ENCODE assay signal across 8 cellular contexts in the genomic region with DNA sequence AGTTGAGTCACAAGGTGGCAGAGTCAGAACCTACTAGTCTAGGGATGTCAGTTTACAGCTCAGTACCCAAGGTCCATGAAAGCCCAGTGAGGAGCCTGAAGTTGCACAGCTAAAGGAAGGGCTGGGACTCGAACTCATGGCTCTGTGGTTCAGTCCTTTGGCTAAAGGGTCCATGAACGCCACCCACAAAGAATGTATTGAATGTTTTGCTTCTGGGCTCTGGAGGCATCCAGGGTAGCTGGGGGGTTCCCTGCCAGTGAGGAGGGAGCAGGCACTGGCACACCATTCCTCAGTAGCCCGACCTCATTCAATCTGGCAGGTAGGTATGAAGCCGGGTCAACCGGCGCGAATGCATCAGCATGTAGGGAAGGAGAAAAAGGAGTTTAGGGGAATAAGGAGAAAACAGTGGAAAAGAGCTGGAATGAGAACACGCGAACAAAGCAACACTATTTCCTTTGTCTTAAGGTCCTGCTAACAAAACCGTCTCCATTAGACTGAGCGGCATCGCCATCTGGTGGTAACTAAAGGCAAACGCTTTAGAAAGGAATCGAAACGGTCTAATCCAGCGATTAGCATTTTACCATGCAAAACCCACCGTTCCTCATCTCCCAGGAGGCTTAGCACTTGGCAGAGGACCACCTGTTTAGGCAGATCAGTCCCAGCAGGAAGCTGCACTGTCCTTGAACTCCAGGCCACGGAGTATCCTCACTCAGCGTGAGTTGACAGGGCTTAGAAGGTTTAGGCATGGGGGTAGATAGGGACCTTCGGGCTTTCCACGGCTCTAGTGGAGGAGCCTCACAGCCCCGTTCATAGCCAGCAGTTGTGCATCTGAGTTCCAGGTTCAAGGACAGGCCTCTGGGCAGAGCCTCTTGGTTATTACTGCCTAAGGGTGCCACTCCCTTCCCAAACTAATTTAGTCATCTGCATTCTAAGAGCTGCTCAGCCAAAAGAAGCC.
A peak's percentile ranks its signal among the peaks of the same experiment; 100 is the strongest.
DNase-seq lines count a peak whose midpoint lies in the region; ATAC-seq, FAIRE-seq and TF ChIP-seq lines count a peak whose summit lies in the region.

No MANE protein-coding gene starts in this region.

- DNase-seq in D721Med (ENCODE audit: insufficient read length, low spot score) (peak; percentile 24), Peyer's patch (peak; percentile 47 to 87 (median 58)), fibroblast of villous mesenchyme (ENCODE audit: low read depth) (peak; percentile 82), substantia nigra (lab: John Stamatoyannopoulos, UW) (peak in 47 of 49 donors; percentile 2 to 77 (median 46))
- peak; percentile 30 for DNase-seq in activated effector memory CD4-positive, alpha-beta T cell treated with Interleukin-2 at 50 U/mL for 16 hours

- peak; percentile 75 for TF ChIP-seq RAD21 in neural cell (conservative IDR thresholded peaks at IDR 0.05)

- peak overlapping the region in 1 of 4 donors; percentile 16 for H3K4me3 ChIP-seq in Peyer's patch
- peak overlapping the region; percentile 28 for H3K4me3 ChIP-seq in fibroblast of villous mesenchyme (ENCODE audit: low read depth, low read length)
- no peak overlapping the region for H3K4me3 ChIP-seq in neural cell (ENCODE audit: low read length)

- no peak for TF ChIP-seq EP300 in neural cell (conservative IDR thresholded peaks at IDR 0.05; ENCODE audit: poor library complexity, severe bottlenecking)

- no peak overlapping the region for H3K4me2 ChIP-seq in neural cell (ENCODE audit: low read length)

- H3K4me1 ChIP-seq in Peyer's patch: peaks cover 0 to 24% (median 3%) of the 10 kb centered on the region in 4 donors

- FAIRE-seq in D721Med (lab: Jason Lieb, UNC): peak; percentile 94

- H3K9me2 ChIP-seq in neural cell (ENCODE audit: insufficient read depth, low read length): no peaks in the 10 kb centered on the region

- no peak for ATAC-seq in GM18498 (IDR thresholded peaks at IDR 0.05; ENCODE audit: unreplicated experiment)

- no peaks in the 10 kb centered on the region for H3F3A ChIP-seq in neural cell (ENCODE audit: insufficient read depth, low read length, poor library complexity, severe bottlenecking)

- H3K36me3 ChIP-seq in KOPT-K1 (ENCODE audit: insufficient read depth, low read length) (no peaks in the 10 kb centered on the region), Peyer's patch (peaks cover 0 to 22% (median 0%) of the 10 kb centered on the region in 3 donors), neural cell (ENCODE audit: insufficient read depth, low read length) (no peaks in the 10 kb centered on the region)

- peak overlapping the region; percentile 54 for H2AFZ ChIP-seq in neural cell (ENCODE audit: low read depth, low read length)

- TF ChIP-seq POLR2A in Peyer's patch (IDR thresholded peaks at IDR 0.05): no peak

- TF ChIP-seq CTCF in D721Med (IDR thresholded peaks at IDR 0.05; ENCODE audit: insufficient read depth, missing control alignments) (peak; percentile 91), Peyer's patch (IDR thresholded peaks at IDR 0.05) (peak; percentile 44 to 80 (median 76)), fibroblast of villous mesenchyme (IDR thresholded peaks at IDR 0.05; ENCODE audit: insufficient read depth, low read depth, low read length) (peak; percentile 84), neural cell (IDR thresholded peaks at IDR 0.05; ENCODE audit: poor library complexity, severe bottlenecking) (peak; percentile 88)

- peak overlapping the region; percentile 57 for H3K9ac ChIP-seq in neural cell (ENCODE audit: low read length)

- no peaks in the 10 kb centered on the region for H4K20me1 ChIP-seq in neural cell (ENCODE audit: insufficient read depth)

- no peaks in the 10 kb centered on the region for H3K9me3 ChIP-seq in KOPT-K1 (ENCODE audit: insufficient read depth, low read length, poor library complexity, severe bottlenecking)
- no peaks in the 10 kb centered on the region for H3K9me3 ChIP-seq in Peyer's patch
- H3K9me3 ChIP-seq in neural cell (ENCODE audit: low read length): no peaks in the 10 kb centered on the region

- H3K27me3 ChIP-seq in Peyer's patch (no peaks in the 10 kb centered on the region), neural cell (ENCODE audit: insufficient read depth, low read depth, low read length) (no peaks in the 10 kb centered on the region)

- H3K27ac ChIP-seq in KOPT-K1 (ENCODE audit: low read depth, low read length, poor library complexity, severe bottlenecking) (peak overlapping the region; percentile 7), Peyer's patch (peak overlapping the region in 2 of 4 donors; percentile 9 to 51), neural cell (ENCODE audit: low read length) (peak overlapping the region; percentile 81), substantia nigra (ENCODE audit: low read depth, low read length, poor library complexity, severe bottlenecking) (peak overlapping the region; percentile 71)

- no peaks in the 10 kb centered on the region for H3K79me2 ChIP-seq in neural cell (replicated peaks; ENCODE audit: insufficient read depth, low read length)

TF ChIP-seq in neural cell, 6 proteins besides CTCF, POLR2A, EP300 and RAD21:
- TF ChIP-seq MXI1 (conservative IDR thresholded peaks at IDR 0.05; ENCODE audit: poor library complexity, severe bottlenecking) (no peak), SMC3 (conservative IDR thresholded peaks at IDR 0.05; ENCODE audit: poor library complexity) (peak; percentile 77), EZH2 (IDR thresholded peaks at IDR 0.05; ENCODE audit: borderline replicate concordance, insufficient read depth, low read length, poor library complexity, severe bottlenecking) (no peak), POLR2AphosphoS5 (IDR thresholded peaks at IDR 0.05) (no peak)
- TF ChIP-seq, protein P1, sequence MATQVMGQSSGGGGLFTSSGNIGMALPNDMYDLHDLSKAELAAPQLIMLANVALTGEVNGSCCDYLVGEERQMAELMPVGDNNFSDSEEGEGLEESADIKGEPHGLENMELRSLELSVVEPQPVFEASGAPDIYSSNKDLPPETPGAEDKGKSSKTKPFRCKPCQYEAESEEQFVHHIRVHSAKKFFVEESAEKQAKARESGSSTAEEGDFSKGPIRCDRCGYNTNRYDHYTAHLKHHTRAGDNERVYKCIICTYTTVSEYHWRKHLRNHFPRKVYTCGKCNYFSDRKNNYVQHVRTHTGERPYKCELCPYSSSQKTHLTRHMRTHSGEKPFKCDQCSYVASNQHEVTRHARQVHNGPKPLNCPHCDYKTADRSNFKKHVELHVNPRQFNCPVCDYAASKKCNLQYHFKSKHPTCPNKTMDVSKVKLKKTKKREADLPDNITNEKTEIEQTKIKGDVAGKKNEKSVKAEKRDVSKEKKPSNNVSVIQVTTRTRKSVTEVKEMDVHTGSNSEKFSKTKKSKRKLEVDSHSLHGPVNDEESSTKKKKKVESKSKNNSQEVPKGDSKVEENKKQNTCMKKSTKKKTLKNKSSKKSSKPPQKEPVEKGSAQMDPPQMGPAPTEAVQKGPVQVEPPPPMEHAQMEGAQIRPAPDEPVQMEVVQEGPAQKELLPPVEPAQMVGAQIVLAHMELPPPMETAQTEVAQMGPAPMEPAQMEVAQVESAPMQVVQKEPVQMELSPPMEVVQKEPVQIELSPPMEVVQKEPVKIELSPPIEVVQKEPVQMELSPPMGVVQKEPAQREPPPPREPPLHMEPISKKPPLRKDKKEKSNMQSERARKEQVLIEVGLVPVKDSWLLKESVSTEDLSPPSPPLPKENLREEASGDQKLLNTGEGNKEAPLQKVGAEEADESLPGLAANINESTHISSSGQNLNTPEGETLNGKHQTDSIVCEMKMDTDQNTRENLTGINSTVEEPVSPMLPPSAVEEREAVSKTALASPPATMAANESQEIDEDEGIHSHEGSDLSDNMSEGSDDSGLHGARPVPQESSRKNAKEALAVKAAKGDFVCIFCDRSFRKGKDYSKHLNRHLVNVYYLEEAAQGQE (IDR thresholded peaks at IDR 0.05; ENCODE audit: borderline replicate concordance): no peak

Comparison
In these comparisons a context has a peak if more than half of its experiments do, and no peak if none do; other contexts are left out.
1. DNase-seq: peak in every context shown above with its lines; median percentile 82 in fibroblast of villous mesenchyme; 58 in Peyer's patch; 46 in substantia nigra; 30 in activated effector memory CD4-positive, alpha-beta T cell treated with Interleukin-2 at 50 U/mL for 16 hours; 24 in D721Med.